In genomic region chr20:63273635-63274380, GRCh38 we compare ENCODE assay signal across 8 cellular contexts. TPM values are rescaled to one million over a fixed set of nuclear protein-coding genes. Genes with fewer than 3 reads are reported as not detected.
DNase-seq lines count a peak whose midpoint lies in the region; ATAC-seq and TF ChIP-seq lines count a peak whose summit lies in the region.

No MANE protein-coding gene starts in this region.

- H3K36me3 ChIP-seq in SU-DHL-6 (ENCODE audit: low read length): no peaks in the 10 kb centered on the region

- H3K79me2 ChIP-seq in SU-DHL-6 (ENCODE audit: insufficient read depth, low read length): peaks cover 30% of the 10 kb centered on the region

- ATAC-seq in activated CD4-positive, alpha-beta T cell treated with anti-CD3 and anti-CD28 coated beads for 36 hours: no peak
- ATAC-seq in HG02588 (IDR thresholded peaks at IDR 0.05; ENCODE audit: unreplicated experiment): no peak

- no peak overlapping the region for H2AFZ ChIP-seq in SU-DHL-6 (ENCODE audit: low read depth, low read length, severe bottlenecking)

- peak overlapping the region; percentile 75 for H3K9ac ChIP-seq in SU-DHL-6 (ENCODE audit: low read length)

- H3K27ac ChIP-seq in SU-DHL-6 (ENCODE audit: low read depth, low read length): no peak overlapping the region

- H3K4me3 Mint-ChIP-seq in activated CD4-positive, alpha-beta T cell treated with anti-CD3 and anti-CD28 coated beads for 36 hours: peak overlapping the region; percentile 79

- H3K4me3 ChIP-seq in SU-DHL-6 (ENCODE audit: insufficient read depth, low read length, poor library complexity, severe bottlenecking): peak overlapping the region; percentile 98
- peak overlapping the region; percentile 91 for H3K4me3 ChIP-seq in fibroblast of pulmonary artery (replicated peaks; ENCODE audit: low read depth, low read length)
- peak overlapping the region; percentile 92 for H3K4me3 ChIP-seq in retinal pigment epithelial cell (ENCODE audit: low read length)

- CTCF ChIA-PET in activated CD4-positive, alpha-beta T cell treated with anti-CD3 and anti-CD28 coated beads for 36 hours (lab: Charles Lee): interaction anchor here (0.8 to 1.7 kb wide), 2 partner anchors 25 to 50 kb away, joined by 3 to 10 read pairs; no protein-coding TSS in a partner anchor

- H3K9me3 Mint-ChIP-seq in activated CD4-positive, alpha-beta T cell treated with anti-CD3 and anti-CD28 coated beads for 36 hours (ENCODE audit: low read depth): no peaks in the 10 kb centered on the region

- POLR2A ChIA-PET in activated CD4-positive, alpha-beta T cell treated with anti-CD3 and anti-CD28 coated beads for 36 hours (lab: Charles Lee): no interaction called here

- peak; percentile 33 for DNase-seq in activated CD4-positive, alpha-beta T cell treated with anti-CD3 and anti-CD28 coated beads for 36 hours
- DNase-seq in activated CD4-positive, alpha-beta T cell treated with anti-CD3 and anti-CD28 coated beads, Interleukin-2, amount 50 U/mL, for 1 hour: no peak
- peak; percentile 53 for DNase-seq in fibroblast of pulmonary artery (ENCODE audit: low read depth)
- no peak for DNase-seq in retinal pigment epithelial cell (ENCODE audit: low read depth)
- no peak for DNase-seq in NCI-H187 (lab: John Stamatoyannopoulos, UW)
- no peak for DNase-seq in anterior cingulate cortex (lab: John Stamatoyannopoulos, UW)

- peak overlapping the region; percentile 95 for H3K4me2 ChIP-seq in SU-DHL-6 (ENCODE audit: low read depth, low read length, poor library complexity, severe bottlenecking)

- peaks cover 27% of the 10 kb centered on the region for H3K4me1 Mint-ChIP-seq in activated CD4-positive, alpha-beta T cell treated with anti-CD3 and anti-CD28 coated beads for 36 hours

- intact Hi-C loops in activated CD4-positive, alpha-beta T cell treated with anti-CD3 and anti-CD28 coated beads for 36 hours (cut with DNase I, micrococcal nuclease): loop anchor here in 1 of 2 experiments (2.0 to 5.0 kb wide), 7 partner anchors 171 to 1035 kb away; partner anchors contain the start of genes ADRM1, DIDO1, GMEB2 and OSBPL2

- TF ChIP-seq CTCF in SU-DHL-6 (IDR thresholded peaks at IDR 0.05; ENCODE audit: insufficient read depth, low read length, poor library complexity, severe bottlenecking): no peak
- no peak for TF ChIP-seq CTCF in fibroblast of pulmonary artery (IDR thresholded peaks at IDR 0.05; ENCODE audit: low read length, missing control alignments)
- no peak for TF ChIP-seq CTCF in retinal pigment epithelial cell (conservative IDR thresholded peaks at IDR 0.05; ENCODE audit: low read depth, low read length)

- peaks cover 7% of the 10 kb centered on the region for H3K36me3 Mint-ChIP-seq in activated CD4-positive, alpha-beta T cell treated with anti-CD3 and anti-CD28 coated beads for 36 hours (ENCODE audit: low read depth)

- no peaks in the 10 kb centered on the region for H3K9me3 ChIP-seq in SU-DHL-6 (ENCODE audit: insufficient read depth, low read length)

- no peaks in the 10 kb centered on the region for H3K9me2 ChIP-seq in SU-DHL-6 (replicated peaks; ENCODE audit: insufficient read depth, low read length)

- no peaks in the 10 kb centered on the region for H3K27me3 ChIP-seq in SU-DHL-6 (ENCODE audit: low read length)

- H3K27me3 Mint-ChIP-seq in activated CD4-positive, alpha-beta T cell treated with anti-CD3 and anti-CD28 coated beads for 36 hours: no peaks in the 10 kb centered on the region

- H3K27ac Mint-ChIP-seq in activated CD4-positive, alpha-beta T cell treated with anti-CD3 and anti-CD28 coated beads for 36 hours: peak overlapping the region; percentile 83

- H4K20me1 ChIP-seq in SU-DHL-6 (ENCODE audit: low read depth, low read length): no peaks in the 10 kb centered on the region

- H3F3A ChIP-seq in SU-DHL-6 (ENCODE audit: insufficient read depth): no peaks in the 10 kb centered on the region

RNA-seq across cellular contexts. Expression of gene ARFGAP1, which starts 1.2 kb away (rescaled TPM):
- total RNA-seq in activated CD4-positive, alpha-beta T cell treated with anti-CD3 and anti-CD28 coated beads for 36 hours: 10 to 100 TPM; 73.4 to 77.6 TPM

RNA-seq across cellular contexts. Expression of gene COL20A1, which starts 19.2 kb away (rescaled TPM):
- total RNA-seq in activated CD4-positive, alpha-beta T cell treated with anti-CD3 and anti-CD28 coated beads for 36 hours: under 1 TPM; 0.04 to 0.09 TPM

RNA-seq across cellular contexts. Expression of gene NKAIN4, which starts 19.5 kb away (rescaled TPM):
- not detected for total RNA-seq in activated CD4-positive, alpha-beta T cell treated with anti-CD3 and anti-CD28 coated beads for 36 hours

RNA-seq across cellular contexts. Expression of gene BIRC7, which starts 38.1 kb away (rescaled TPM):
- under 1 TPM in 1 of 2 experiments, not detected in 1; 0.14 TPM for total RNA-seq in activated CD4-positive, alpha-beta T cell treated with anti-CD3 and anti-CD28 coated beads for 36 hours

RNA-seq across cellular contexts. Expression of gene YTHDF1, which starts 57.9 kb away (rescaled TPM):
- total RNA-seq in activated CD4-positive, alpha-beta T cell treated with anti-CD3 and anti-CD28 coated beads for 36 hours: 10 to 100 TPM; 32.2 to 32.6 TPM

Comparison
In these comparisons a context has a peak if more than half of its experiments do, and no peak if none do; other contexts are left out.
1. DNase-seq: peak in activated CD4-positive, alpha-beta T cell treated with anti-CD3 and anti-CD28 coated beads for 36 hours (single experiment) and fibroblast of pulmonary artery (single experiment); none in activated CD4-positive, alpha-beta T cell treated with anti-CD3 and anti-CD28 coated beads, Interleukin-2, amount 50 U/mL, for 1 hour (single experiment), retinal pigment epithelial cell (single experiment), NCI-H187 (0 of 2) and anterior cingulate cortex (0 of 58).
2. Peak in every context shown above with its lines, with median percentiles within 50 percentile points of each other: H3K4me3 ChIP-seq.